19 cellular contexts compared by ENCODE assay signal in the genomic region with DNA sequence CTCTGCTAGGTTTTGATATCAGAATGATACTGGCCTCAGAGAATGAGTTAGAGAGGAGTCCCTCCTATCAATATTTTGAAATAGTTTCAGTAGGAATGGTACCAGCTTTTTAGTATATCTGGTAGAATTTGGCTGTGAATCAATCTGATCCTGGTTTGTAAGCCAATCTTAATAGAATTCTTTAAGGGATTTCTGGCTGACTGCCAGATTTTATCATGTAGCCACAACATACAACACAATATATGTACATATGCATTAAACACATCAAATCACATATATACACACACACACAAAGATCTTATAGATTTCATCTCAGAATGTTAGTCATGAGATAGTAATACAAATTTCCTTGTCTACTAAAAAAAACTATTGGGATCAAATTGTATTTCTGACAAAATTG.
A peak's percentile ranks its signal among the peaks of the same experiment; 100 is the strongest.
DNase-seq lines count a peak whose midpoint lies in the region; ATAC-seq, FAIRE-seq and TF ChIP-seq lines count a peak whose summit lies in the region.
"Had no signal": no experiment of that assay in that cellular context is flagged by ENCODE, and none has a peak within 500 bp of the region (broad histone marks: within the 10 kb centered on the region; RNA-seq: fewer than 3 reads in every experiment).

No MANE protein-coding gene starts in this region.

- no peak overlapping the region for H3K27ac ChIP-seq in SK-N-SH (ENCODE audit: low read depth in 2 of 2, low read length in 1 of 2)
- H3K27ac ChIP-seq in Karpas-422 (ENCODE audit: low read length): peak overlapping the region; percentile 94
- H3K27ac ChIP-seq in K562 (ENCODE audit: extremely low read depth, low read depth, low read length): no peak overlapping the region
- H3K27ac ChIP-seq: 22Rv1; A549; BLaER1 treated with 17β-estradiol and CSF1 and Interleukin-3, amounts not matched to agents 10 nM and 100 nM; C4-2B had no signal

- no peak for FAIRE-seq in K562 (lab: Jason Lieb, UNC)
- FAIRE-seq: A549, G401.6, GM12891 had no signal

- intact Hi-C loops in K562 (cut with micrococcal nuclease): no loop called here

- H3K36me3 ChIP-seq in SK-N-SH (replicated peaks in 1 of 2; ENCODE audit: control insufficient read depth in 1 of 2, insufficient read depth in 2 of 2, low read length in 1 of 2) (no peaks in the 10 kb centered on the region), Karpas-422 (ENCODE audit: insufficient read depth, low read length) (no peaks in the 10 kb centered on the region), K562 (ENCODE audit: control insufficient read depth, insufficient read depth, low read length) (no peaks in the 10 kb centered on the region)

- CTCF ChIA-PET in SK-N-SH (lab: Yijun Ruan, JAX) (no interaction called here), K562 (lab: Yijun Ruan, JAX; ENCODE audit: low intra/inter-chr PET ratio) (no interaction called here)

- no peaks in the 10 kb centered on the region for H3F3A ChIP-seq in SK-N-SH (replicated peaks; ENCODE audit: insufficient read depth)

- ATAC-seq in SK-N-SH treated with all-trans-retinoic acid at 6 μM for 48 hours: no peak
- ATAC-seq in K562: no peak
- ATAC-seq in HG03457 (IDR thresholded peaks at IDR 0.05; ENCODE audit: unreplicated experiment): no peak
- ATAC-seq: A549; CD8-positive, alpha-beta T cell had no signal

- H3K9me3 ChIP-seq in SK-N-SH (no peaks in the 10 kb centered on the region), Karpas-422 (ENCODE audit: low read length) (peaks cover 5% of the 10 kb centered on the region; the same call in 1 of the 2 replicates), K562 (replicated peaks; ENCODE audit: control insufficient read depth, insufficient read depth, low read depth, low read length) (no peaks in the 10 kb centered on the region)

- H2AFZ ChIP-seq in SK-N-SH (ENCODE audit: low read depth): no peak overlapping the region
- peak overlapping the region; percentile 58 for H2AFZ ChIP-seq in Karpas-422 (ENCODE audit: low read length)
- no peak overlapping the region for H2AFZ ChIP-seq in K562 (ENCODE audit: low read depth, low read length)

- H3K4me3 ChIP-seq in SK-N-SH (ENCODE audit: low read depth in 2 of 2, low read length in 1 of 2) (no peak overlapping the region), Karpas-422 (ENCODE audit: low read length) (peak overlapping the region; percentile 29), K562 (no peak overlapping the region)
- H3K4me3 ChIP-seq: A549; BLaER1 treated with 17β-estradiol and CSF1 and Interleukin-3, amounts not matched to agents 10 nM and 100 nM had no signal

- H3K9me1 ChIP-seq in K562 (ENCODE audit: control insufficient read depth, insufficient read depth, low read length): no peaks in the 10 kb centered on the region

- H4K20me1 ChIP-seq in SK-N-SH (ENCODE audit: insufficient read depth): no peaks in the 10 kb centered on the region
- H4K20me1 ChIP-seq in Karpas-422 (ENCODE audit: insufficient read depth, low read depth, low read length): no peaks in the 10 kb centered on the region
- H4K20me1 ChIP-seq in K562 (replicated peaks; ENCODE audit: control insufficient read depth, insufficient read depth, low read length): no peaks in the 10 kb centered on the region
- H4K20me1 ChIP-seq: BLaER1 treated with 17β-estradiol and CSF1 and Interleukin-3, amounts not matched to agents 10 nM and 100 nM had no signal

- in situ Hi-C loops in K562 (cut with MboI): no loop called here

- H3K79me2 ChIP-seq in SK-N-SH (ENCODE audit: insufficient read depth): no peaks in the 10 kb centered on the region
- no peaks in the 10 kb centered on the region for H3K79me2 ChIP-seq in Karpas-422 (ENCODE audit: low read length)
- H3K79me2 ChIP-seq in K562 (ENCODE audit: control insufficient read depth, insufficient read depth, low read length): no peaks in the 10 kb centered on the region

- DNase-seq in DMS 273 (lab: John Stamatoyannopoulos, UW; ENCODE audit: unreplicated experiment) (peak; percentile 11), DMS 273 treated with DMSO at 0.1 percent for 48 hours (lab: John Stamatoyannopoulos, UW) (no peak), SK-N-SH (no peak), Karpas-422 (no peak), K562 (ENCODE audit: extremely low read depth in 1 of 4, low spot score in 3 of 4) (no peak)
- DNase-seq: Caco-2; Calu3; CD4-positive, alpha-beta T cell; CD8-positive, alpha-beta T cell; DMS79 treated with DMSO at 0.1 percent for 48 hours; GF-D8 had no signal

- H3K9me2 ChIP-seq in SK-N-SH (no peaks in the 10 kb centered on the region), Karpas-422 (replicated peaks; ENCODE audit: insufficient read depth, low read length) (no peaks in the 10 kb centered on the region)

- TF ChIP-seq RAD21 in SK-N-SH (IDR thresholded peaks at IDR 0.05; ENCODE audit: low read length) (no peak), K562 (CRISPR knock-in tag; conservative IDR thresholded peaks at IDR 0.05 in 1 of 2, IDR thresholded peaks at IDR 0.05 in 1 of 2) (no peak)

- H3K4me1 ChIP-seq in SK-N-SH (ENCODE audit: control insufficient read depth in 1 of 2, insufficient read depth in 2 of 2, low read depth in 1 of 2, low read length in 1 of 2): no peaks in the 10 kb centered on the region; a peak in 1 of 4 replicates
- H3K4me1 ChIP-seq in Karpas-422 (ENCODE audit: low read length): peaks cover 52% of the 10 kb centered on the region
- no peaks in the 10 kb centered on the region for H3K4me1 ChIP-seq in K562 (replicated peaks in 1 of 2; ENCODE audit: control insufficient read depth in 2 of 2, insufficient read depth in 2 of 2, low read length in 2 of 2)
- H3K4me1 ChIP-seq: A549, Caco-2 had no signal

- H3K4me2 ChIP-seq in SK-N-SH (no peak overlapping the region), Karpas-422 (ENCODE audit: low read depth, low read length, poor library complexity, severe bottlenecking) (peak overlapping the region; percentile 58), K562 (ENCODE audit: insufficient read depth, low read length) (no peak overlapping the region)
- H3K4me2 ChIP-seq: A549 had no signal

- TF ChIP-seq POLR2A in K562 (conservative IDR thresholded peaks at IDR 0.05): no peak

- TF ChIP-seq CTCF in SK-N-SH (IDR thresholded peaks at IDR 0.05) (no peak), K562 (IDR thresholded peaks at IDR 0.05 in 2 of 3, conservative IDR thresholded peaks at IDR 0.05 in 1 of 3; ENCODE audit: insufficient read depth in 2 of 3, low read depth in 1 of 3, low read length in 3 of 3) (no peak)

- H3K9ac ChIP-seq in SK-N-SH (no peak overlapping the region), Karpas-422 (ENCODE audit: low read length) (peak overlapping the region; percentile 60), K562 (ENCODE audit: insufficient read depth in 1 of 2, low read depth in 2 of 2, low read length in 2 of 2) (no peak overlapping the region)
- H3K9ac ChIP-seq: BLaER1 treated with 17β-estradiol and CSF1 and Interleukin-3, amounts not matched to agents 10 nM and 100 nM had no signal

- no peaks in the 10 kb centered on the region for H3K27me3 ChIP-seq in SK-N-SH (ENCODE audit: insufficient read depth)
- H3K27me3 ChIP-seq in Karpas-422 (ENCODE audit: low read length): no peaks in the 10 kb centered on the region
- H3K27me3 ChIP-seq in K562 (ENCODE audit: control insufficient read depth in 2 of 2, insufficient read depth in 2 of 2, low read length in 2 of 2): no peaks in the 10 kb centered on the region
- H3K27me3 ChIP-seq: BLaER1 treated with 17β-estradiol and CSF1 and Interleukin-3, amounts not matched to agents 10 nM and 100 nM had no signal

- TF ChIP-seq EP300 in SK-N-SH (IDR thresholded peaks at IDR 0.05; ENCODE audit: borderline replicate concordance in 1 of 2, low read depth in 1 of 2, low read length in 1 of 2) (no peak), K562 (IDR thresholded peaks at IDR 0.05; ENCODE audit: low read length) (no peak)

- POLR2A ChIA-PET in SK-N-SH (lab: Yijun Ruan, JAX): no interaction called here
- POLR2A ChIA-PET in K562 (lab: Yijun Ruan, JAX): no interaction called here

- BruUV-seq in K562 (replicated peaks; lab: Mats Ljungman, UMichigan): no TSS peak

TF ChIP-seq in SK-N-SH, 30 proteins besides CTCF, POLR2A, EP300 and RAD21:
- 0 out of 2 replicates have a peak, but pooled peaks have one; percentile 10 for TF ChIP-seq NFIC (IDR thresholded peaks at IDR 0.05; ENCODE audit: borderline replicate concordance)
- TF ChIP-seq CHD2 (IDR thresholded peaks at IDR 0.05; ENCODE audit: low read length, partially characterized antibody): no peak

TF ChIP-seq in SK-N-SH treated with all-trans-retinoic acid at 6 μM for 48 hours, 23 proteins besides CTCF, POLR2A, EP300 and RAD21 (continues in another document):
- no peak for TF ChIP-seq OSR1 (CRISPR knock-in tag; IDR thresholded peaks at IDR 0.05)
- no peak for TF ChIP-seq RARB (CRISPR knock-in tag; IDR thresholded peaks at IDR 0.05)
- TF ChIP-seq TOX (CRISPR knock-in tag; IDR thresholded peaks at IDR 0.05; ENCODE audit: borderline replicate concordance): no peak
- no peak for TF ChIP-seq ZFP3 (CRISPR knock-in tag; IDR thresholded peaks at IDR 0.05)
- no peak for TF ChIP-seq ZFP30 (CRISPR knock-in tag; IDR thresholded peaks at IDR 0.05)

TF ChIP-seq in K562, 482 proteins besides CTCF, POLR2A, EP300 and RAD21:
- TF ChIP-seq NFIC (IDR thresholded peaks at IDR 0.05): peak; percentile 81
- TF ChIP-seq CSDE1 (IDR thresholded peaks at IDR 0.05): no peak
- TF ChIP-seq NFIX (CRISPR knock-in tag; IDR thresholded peaks at IDR 0.05; ENCODE audit: low read depth): peak; percentile 70
